Comparison of ENCODE assay signal across 16 cellular contexts in the genomic region with DNA sequence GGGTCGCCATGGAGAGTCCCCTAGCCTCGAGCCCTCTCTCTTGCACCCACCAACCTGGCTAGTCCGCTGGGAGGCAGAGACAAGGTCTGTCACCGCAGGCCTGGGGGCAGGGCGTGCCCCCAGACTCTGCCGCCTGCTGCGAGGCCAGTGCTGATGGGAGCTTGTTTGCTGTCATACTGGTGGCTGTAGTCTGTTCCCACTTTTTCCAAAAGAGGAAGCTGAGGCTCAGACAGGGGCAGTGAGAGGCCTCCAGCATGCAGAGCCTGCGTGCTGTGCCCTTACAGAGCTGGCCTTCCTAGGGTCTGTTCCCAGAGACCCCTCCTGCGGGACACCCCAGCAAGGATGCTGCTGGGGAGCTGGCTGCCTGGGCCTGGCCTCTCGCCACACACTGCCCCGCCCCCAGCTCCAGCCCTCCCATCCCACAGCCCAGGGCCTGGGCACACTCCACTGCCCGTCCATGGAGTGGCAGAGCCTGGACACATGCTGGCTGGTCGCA. TPM values are rescaled to one million over a fixed set of nuclear protein-coding genes. Genes with fewer than 3 reads are reported as not detected.
DNase-seq lines count a peak whose midpoint lies in the region; ATAC-seq and TF ChIP-seq lines count a peak whose summit lies in the region.
"Had no signal": no experiment of that assay in that cellular context is flagged by ENCODE, and none has a peak within 500 bp of the region (broad histone marks: within the 10 kb centered on the region; RNA-seq: fewer than 3 reads in every experiment).

No MANE protein-coding gene starts in this region.

- H3K4me1 Mint-ChIP-seq in natural killer cell (peaks cover 21 to 51% of the 10 kb centered on the region in 2 donors), glutamatergic neuron (ENCODE audit: low read depth, unreplicated experiment) (peaks cover 9% of the 10 kb centered on the region)
- peaks cover 2 to 16% of the 10 kb centered on the region in 2 donors for H3K4me1 Mint-ChIP-seq in natural killer cell treated with Interleukin-12 subunit alpha and Interleukin-12 subunit beta and Interleukin-15 and Interleukin-18, amount 100 ng/mL, for 72 hours (ENCODE audit: low read depth in 2 of 2)

- TF ChIP-seq CTCF in natural killer cell (IDR thresholded peaks at IDR 0.05) = no peak
- no peak for TF ChIP-seq CTCF in glutamatergic neuron (IDR thresholded peaks at IDR 0.05; ENCODE audit: partially characterized antibody, unreplicated experiment)
- TF ChIP-seq CTCF in esophagus squamous epithelium (IDR thresholded peaks at IDR 0.05) = no peak

- no peaks in the 10 kb centered on the region for H3K36me3 Mint-ChIP-seq in natural killer cell
- no peaks in the 10 kb centered on the region for H3K36me3 Mint-ChIP-seq in natural killer cell treated with Interleukin-12 subunit alpha and Interleukin-12 subunit beta and Interleukin-15 and Interleukin-18, amount 100 ng/mL, for 72 hours
- no peaks in the 10 kb centered on the region for H3K36me3 Mint-ChIP-seq in glutamatergic neuron (ENCODE audit: unreplicated experiment)
- H3K36me3 Mint-ChIP-seq: brain had no signal

- no peak for TF ChIP-seq POLR2A in esophagus squamous epithelium (IDR thresholded peaks at IDR 0.05)

- H3K36me3 ChIP-seq in aorta (ENCODE audit: control insufficient read depth in 1 of 2, insufficient read depth in 2 of 2, low read length in 1 of 2) (no peaks in the 10 kb centered on the region), esophagus squamous epithelium (no peaks in the 10 kb centered on the region)
- H3K36me3 ChIP-seq: BE2C, prostate gland had no signal

- H3K4me3 Mint-ChIP-seq in natural killer cell (no peak overlapping the region), glutamatergic neuron (ENCODE audit: unreplicated experiment) (no peak overlapping the region)
- no peak overlapping the region for H3K4me3 Mint-ChIP-seq in natural killer cell treated with Interleukin-12 subunit alpha and Interleukin-12 subunit beta and Interleukin-15 and Interleukin-18, amount 100 ng/mL, for 72 hours
- H3K4me3 Mint-ChIP-seq: brain had no signal

- H3K27ac ChIP-seq in aorta (ENCODE audit: low read depth in 1 of 2, low read length in 2 of 2) = no peak overlapping the region
- H3K27ac ChIP-seq in esophagus squamous epithelium = peak overlapping the region in 1 of 4 donors; percentile 29
- H3K27ac ChIP-seq: prostate gland, stomach had no signal

- 89 to 93% methylated on average over 13 of the region's 13 CpGs for WGBS in aorta, 2 donors
- 71 to 74% methylated on average over 4 of the region's 13 CpGs for WGBS in esophagus squamous epithelium, 2 donors

- H3K4me1 ChIP-seq in aorta (ENCODE audit: control insufficient read depth in 1 of 2, insufficient read depth in 2 of 2, low read length in 2 of 2) (no peaks in the 10 kb centered on the region), esophagus squamous epithelium (no peaks in the 10 kb centered on the region)
- H3K4me1 ChIP-seq: BE2C, prostate gland had no signal

- no peak overlapping the region for H3K4me3 ChIP-seq in aorta (ENCODE audit: low read length in 2 of 2)
- H3K4me3 ChIP-seq in esophagus squamous epithelium = no peak overlapping the region
- H3K4me3 ChIP-seq: prostate gland, stomach had no signal

- H3K27me3 ChIP-seq in aorta (ENCODE audit: control insufficient read depth in 1 of 2, insufficient read depth in 2 of 2, low read length in 1 of 2) (no peaks in the 10 kb centered on the region), esophagus squamous epithelium (peaks cover 0 to 3% (median 0%) of the 10 kb centered on the region in 4 donors)
- H3K27me3 ChIP-seq: BE2C had no signal

- ATAC-seq in natural killer cell = peak; percentile 15 to 24 (median 23)
- ATAC-seq in natural killer cell treated with Interleukin-12 subunit alpha and Interleukin-12 subunit beta and Interleukin-15 and Interleukin-18, amount 100 ng/mL, for 72 hours = no peak
- peak; percentile 43 to 55 for ATAC-seq in left cardiac atrium
- peak; percentile 4 for ATAC-seq in aorta (ENCODE audit: low FRiP score)
- no peak for ATAC-seq in HG02642 (IDR thresholded peaks at IDR 0.05; ENCODE audit: poor library complexity, unreplicated experiment)

- H3K9me3 Mint-ChIP-seq in natural killer cell = no peaks in the 10 kb centered on the region
- no peaks in the 10 kb centered on the region for H3K9me3 Mint-ChIP-seq in natural killer cell treated with Interleukin-12 subunit alpha and Interleukin-12 subunit beta and Interleukin-15 and Interleukin-18, amount 100 ng/mL, for 72 hours
- H3K9me3 Mint-ChIP-seq in glutamatergic neuron (ENCODE audit: unreplicated experiment) = no peaks in the 10 kb centered on the region

- H3K9me3 ChIP-seq in aorta (ENCODE audit: control insufficient read depth, low read length) (no peaks in the 10 kb centered on the region), esophagus squamous epithelium (no peaks in the 10 kb centered on the region)
- H3K9me3 ChIP-seq: BE2C, prostate gland, stomach had no signal

- H3K27me3 Mint-ChIP-seq in natural killer cell (ENCODE audit: low read depth in 2 of 2) (peaks cover 2% of the 10 kb centered on the region in 2 donors), glutamatergic neuron (ENCODE audit: unreplicated experiment) (peaks cover 13% of the 10 kb centered on the region)
- H3K27me3 Mint-ChIP-seq in natural killer cell treated with Interleukin-12 subunit alpha and Interleukin-12 subunit beta and Interleukin-15 and Interleukin-18, amount 100 ng/mL, for 72 hours = peaks cover 0 to 2% of the 10 kb centered on the region in 2 donors
- H3K27me3 Mint-ChIP-seq: brain had no signal

- DNase-seq in natural killer cell (no peak), SIG-M5 treated with dmso at 0.1 percent for 504 hours (lab: John Stamatoyannopoulos, UW; ENCODE audit: unreplicated experiment) (peak; percentile 79), left cardiac atrium (no peak), aorta (no peak), glutamatergic neuron (no peak), esophagus squamous epithelium (lab: John Stamatoyannopoulos, UW) (no peak)
- DNase-seq in natural killer cell treated with Interleukin-12 subunit alpha and Interleukin-12 subunit beta and Interleukin-15 and Interleukin-18, amount 100 ng/mL, for 72 hours (ENCODE audit: low spot score) = no peak
- DNase-seq: activated T-cell treated with anti-CD3 and anti-CD28 coated beads, Interleukin-2, amount 50 U/mL, for 1 hour; BE2C; mammary epithelial cell; stomach had no signal

- H3K27ac Mint-ChIP-seq in natural killer cell (peak overlapping the region in 1 of 2 donors; percentile 63), glutamatergic neuron (ENCODE audit: unreplicated experiment) (no peak overlapping the region)
- no peak overlapping the region for H3K27ac Mint-ChIP-seq in natural killer cell treated with Interleukin-12 subunit alpha and Interleukin-12 subunit beta and Interleukin-15 and Interleukin-18, amount 100 ng/mL, for 72 hours
- H3K27ac Mint-ChIP-seq: brain had no signal

- intact Hi-C loops in natural killer cell (cut with micrococcal nuclease) = no loop called here
- intact Hi-C loops in left cardiac atrium (cut with DNase I) = no loop called here
- intact Hi-C loops in aorta (cut with DNase I) = no loop called here
- intact Hi-C loops in esophagus squamous epithelium (cut with DNase I) = no loop called here

RNA-seq across cellular contexts. Expression of a gene that starts 21.0 kb away (rescaled TPM):
- 1 to 10 TPM; 1.2 to 2.1 (median 1.8) TPM for total RNA-seq in natural killer cell
- 1 to 10 TPM in 1 of 2 donors, under 1 TPM in 1; 0.67 to 3.3 TPM for total RNA-seq in natural killer cell treated with Interleukin-12 subunit alpha and Interleukin-12 subunit beta and Interleukin-15 and Interleukin-18, amount 100 ng/mL, for 72 hours
- total RNA-seq in left cardiac atrium = 1 to 10 TPM; 1.6 to 2.4 TPM
- total RNA-seq in aorta = 10 to 100 TPM in 1 of 2 donors, 1 to 10 TPM in 1; 3.8 to 10.3 TPM
- 1 to 10 TPM; 2.6 to 5.0 TPM for polyA plus RNA-seq in aorta
- not detected for total RNA-seq in glutamatergic neuron (ENCODE audit: unreplicated experiment)
- total RNA-seq in esophagus squamous epithelium = 1 to 10 TPM in 3 of 4 donors, under 1 TPM in 1; 0.22 to 5.8 (median 2.7) TPM
- total RNA-seq: G401, LHCN-M2 had no signal

RNA-seq across cellular contexts. Expression of a gene that starts 58.5 kb away (rescaled TPM):
- total RNA-seq in natural killer cell (10 to 100 TPM; 30.7 to 49.1 (median 42.6) TPM), left cardiac atrium (10 to 100 TPM; 20.2 to 26.3 TPM), aorta (10 to 100 TPM; 47.7 to 50.5 TPM), glutamatergic neuron (ENCODE audit: unreplicated experiment) (55.8 TPM), esophagus squamous epithelium (10 to 100 TPM; 16.2 to 37.8 (median 29.0) TPM)
- total RNA-seq in natural killer cell treated with Interleukin-12 subunit alpha and Interleukin-12 subunit beta and Interleukin-15 and Interleukin-18, amount 100 ng/mL, for 72 hours = 10 to 100 TPM; 21.7 to 23.4 TPM
- polyA plus RNA-seq in aorta = 10 to 100 TPM; 80.1 to 92.3 TPM

Comparison
In these comparisons a context has a peak if more than half of its experiments do, and no peak if none do; other contexts are left out.
1. ATAC-seq: peak in natural killer cell (3 of 3), left cardiac atrium (2 of 2) and aorta (single experiment); none in natural killer cell treated with Interleukin-12 subunit alpha and Interleukin-12 subunit beta and Interleukin-15 and Interleukin-18, amount 100 ng/mL, for 72 hours (0 of 2) and HG02642 (single experiment).